In genomic region chr7:66629659-66630058, GRCh38 we compare ENCODE assay signal across 10 cellular contexts. TPM values are rescaled to one million over a fixed set of nuclear protein-coding genes. Genes with fewer than 3 reads are reported as not detected.
A peak's percentile ranks its signal among the peaks of the same experiment; 100 is the strongest.
DNase-seq lines count a peak whose midpoint lies in the region; ATAC-seq, FAIRE-seq and TF ChIP-seq lines count a peak whose summit lies in the region.
"Had no signal": no experiment of that assay in that cellular context is flagged by ENCODE, and none has a peak within 500 bp of the region (broad histone marks: within the 10 kb centered on the region; RNA-seq: fewer than 3 reads in every experiment).

No MANE protein-coding gene starts in this region.

- H3K4me3 Mint-ChIP-seq in activated naive CD8-positive, alpha-beta T cell treated with anti-CD3 and anti-CD28 coated beads, Interleukin-2, amount 10 ng/mL, durations not matched to agents 7 days and 5 days = peak overlapping the region; percentile 81

- H3K9ac ChIP-seq in kidney (ENCODE audit: low read length in 2 of 2) (peak overlapping the region in 1 of 2 donors; percentile 29), subcutaneous abdominal adipose tissue (ENCODE audit: low read length in 5 of 5) (peak overlapping the region in 3 of 5 donors; percentile 21 to 64 (median 31))

- H3K4me1 ChIP-seq in kidney (ENCODE audit: control insufficient read depth in 1 of 2, insufficient read depth in 1 of 2, low read depth in 1 of 2, low read length in 2 of 2) (peaks cover 4 to 6% of the 10 kb centered on the region in 2 donors), subcutaneous abdominal adipose tissue (ENCODE audit: control insufficient read depth in 5 of 5, insufficient read depth in 5 of 5, low read length in 5 of 5) (peaks cover 4 to 39% (median 27%) of the 10 kb centered on the region in 5 donors)

- no peaks in the 10 kb centered on the region for H3K9me3 Mint-ChIP-seq in activated naive CD8-positive, alpha-beta T cell treated with anti-CD3 and anti-CD28 coated beads, Interleukin-2, amount 10 ng/mL, durations not matched to agents 7 days and 5 days

- H3K27ac ChIP-seq in kidney (ENCODE audit: low read depth in 2 of 2, low read length in 2 of 2) (peak overlapping the region in 1 of 2 donors; percentile 14), subcutaneous abdominal adipose tissue (ENCODE audit: low read depth, low read length) (peak overlapping the region; percentile 46)
- H3K27ac ChIP-seq: HL-60 had no signal

- ATAC-seq in activated naive CD8-positive, alpha-beta T cell treated with anti-CD3 and anti-CD28 coated beads, Interleukin-2, amount 10 ng/mL, durations not matched to agents 7 days and 5 days (ENCODE audit: low read depth) = no peak
- ATAC-seq in GM18909 (IDR thresholded peaks at IDR 0.05; ENCODE audit: poor library complexity, unreplicated experiment) = no peak

- no peaks in the 10 kb centered on the region for H3K9me3 ChIP-seq in kidney (ENCODE audit: control insufficient read depth in 1 of 2, low read length in 2 of 2)
- no peaks in the 10 kb centered on the region for H3K9me3 ChIP-seq in subcutaneous abdominal adipose tissue (ENCODE audit: control insufficient read depth in 5 of 5, low read length in 5 of 5)

- H3K27ac Mint-ChIP-seq in activated naive CD8-positive, alpha-beta T cell treated with anti-CD3 and anti-CD28 coated beads, Interleukin-2, amount 10 ng/mL, durations not matched to agents 7 days and 5 days = peak overlapping the region; percentile 77

- in situ Hi-C loops in GM13977 (cut with MboI; ENCODE audit: low pct_unique_long_range_greater_than_20kb, low sequenced_read_pairs, unreplicated experiment) = no loop called here

- H3K4me1 Mint-ChIP-seq in activated naive CD8-positive, alpha-beta T cell treated with anti-CD3 and anti-CD28 coated beads, Interleukin-2, amount 10 ng/mL, durations not matched to agents 7 days and 5 days = peaks cover 36% of the 10 kb centered on the region

- H3K27me3 ChIP-seq in subcutaneous abdominal adipose tissue (ENCODE audit: control insufficient read depth in 5 of 5, insufficient read depth in 4 of 5, low read length in 5 of 5) = no peaks in the 10 kb centered on the region

- no peak for TF ChIP-seq CTCF in kidney (IDR thresholded peaks at IDR 0.05; ENCODE audit: borderline replicate concordance, extremely low read depth, insufficient read depth)
- no peak for TF ChIP-seq CTCF in GM13977 (IDR thresholded peaks at IDR 0.05; ENCODE audit: extremely low read depth, insufficient read depth, missing control alignments)

- peaks cover 26% of the 10 kb centered on the region for H3K36me3 Mint-ChIP-seq in activated naive CD8-positive, alpha-beta T cell treated with anti-CD3 and anti-CD28 coated beads, Interleukin-2, amount 10 ng/mL, durations not matched to agents 7 days and 5 days

- intact Hi-C loops in kidney (cut with DNase I) = no loop called here

- peaks cover 2% of the 10 kb centered on the region for H3K27me3 Mint-ChIP-seq in activated naive CD8-positive, alpha-beta T cell treated with anti-CD3 and anti-CD28 coated beads, Interleukin-2, amount 10 ng/mL, durations not matched to agents 7 days and 5 days

- DNase-seq in NCI-H1417 (lab: John Stamatoyannopoulos, UW) (peak in 2 of 3 experiments; percentile 31 to 49), NCI-H1417 treated with DMSO at 0.1 percent for 48 hours (lab: John Stamatoyannopoulos, UW) (no peak), kidney (no peak), GM13977 (ENCODE audit: low spot score) (no peak), NCI-H2029 (lab: John Stamatoyannopoulos, UW) (no peak)
- no peak for DNase-seq in activated naive CD8-positive, alpha-beta T cell treated with anti-CD3 and anti-CD28 coated beads, Interleukin-2, amount 10 ng/mL, durations not matched to agents 7 days and 5 days

- H3K36me3 ChIP-seq in kidney (ENCODE audit: control insufficient read depth in 1 of 2, insufficient read depth in 2 of 2, low read length in 2 of 2) = no peaks in the 10 kb centered on the region
- H3K36me3 ChIP-seq in subcutaneous abdominal adipose tissue (ENCODE audit: control insufficient read depth in 5 of 5, insufficient read depth in 5 of 5, low read length in 5 of 5) = peaks cover 0 to 11% (median 10%) of the 10 kb centered on the region in 5 donors

- FAIRE-seq in kidney (lab: Jason Lieb, UNC) = no peak
- FAIRE-seq: A204.1 had no signal

- POLR2A ChIA-PET in activated naive CD8-positive, alpha-beta T cell treated with anti-CD3 and anti-CD28 coated beads, Interleukin-2, amount 10 ng/mL, durations not matched to agents 7 days and 5 days (lab: Charles Lee) = interaction anchor here (1.3 kb wide), 1 partner anchor 24 kb away, joined by 3 read pairs; no protein-coding TSS in a partner anchor

- H3K4me3 ChIP-seq in kidney (ENCODE audit: low read length in 2 of 2) (peak overlapping the region; percentile 62 to 73), subcutaneous abdominal adipose tissue (ENCODE audit: low read depth in 1 of 5, low read length in 5 of 5) (peak overlapping the region; percentile 50 to 70 (median 69))

RNA-seq across cellular contexts. Expression of gene KCTD7, which starts 1.0 kb away (rescaled TPM):
- 10 to 100 TPM; 35.2 to 39.0 TPM for total RNA-seq in activated naive CD8-positive, alpha-beta T cell treated with anti-CD3 and anti-CD28 coated beads, Interleukin-2, amount 10 ng/mL, durations not matched to agents 7 days and 5 days
- total RNA-seq in kidney = 12.4 TPM
- polyA plus RNA-seq in kidney (ENCODE audit: insufficient read depth, low read depth, low replicate concordance) = 7.2 TPM

Comparison
In these comparisons a context has a peak if more than half of its experiments do, and no peak if none do; other contexts are left out.
1. DNase-seq: peak in NCI-H1417 (2 of 3); none in NCI-H1417 treated with DMSO at 0.1 percent for 48 hours (single experiment), activated naive CD8-positive, alpha-beta T cell treated with anti-CD3 and anti-CD28 coated beads, Interleukin-2, amount 10 ng/mL, durations not matched to agents 7 days and 5 days (single experiment), kidney (single experiment), GM13977 (single experiment) and NCI-H2029 (single experiment).